ENCODE assay signal across 1 cellular context in genomic region chr2:45974056-45974455, GRCh38.
TF ChIP-seq lines count a peak whose summit lies in the region.

No MANE protein-coding gene starts in this region.

TF ChIP-seq in GM12878, 131 proteins besides CTCF, POLR2A, EP300 and RAD21 (continued from another document):
- TF ChIP-seq, protein P1, sequence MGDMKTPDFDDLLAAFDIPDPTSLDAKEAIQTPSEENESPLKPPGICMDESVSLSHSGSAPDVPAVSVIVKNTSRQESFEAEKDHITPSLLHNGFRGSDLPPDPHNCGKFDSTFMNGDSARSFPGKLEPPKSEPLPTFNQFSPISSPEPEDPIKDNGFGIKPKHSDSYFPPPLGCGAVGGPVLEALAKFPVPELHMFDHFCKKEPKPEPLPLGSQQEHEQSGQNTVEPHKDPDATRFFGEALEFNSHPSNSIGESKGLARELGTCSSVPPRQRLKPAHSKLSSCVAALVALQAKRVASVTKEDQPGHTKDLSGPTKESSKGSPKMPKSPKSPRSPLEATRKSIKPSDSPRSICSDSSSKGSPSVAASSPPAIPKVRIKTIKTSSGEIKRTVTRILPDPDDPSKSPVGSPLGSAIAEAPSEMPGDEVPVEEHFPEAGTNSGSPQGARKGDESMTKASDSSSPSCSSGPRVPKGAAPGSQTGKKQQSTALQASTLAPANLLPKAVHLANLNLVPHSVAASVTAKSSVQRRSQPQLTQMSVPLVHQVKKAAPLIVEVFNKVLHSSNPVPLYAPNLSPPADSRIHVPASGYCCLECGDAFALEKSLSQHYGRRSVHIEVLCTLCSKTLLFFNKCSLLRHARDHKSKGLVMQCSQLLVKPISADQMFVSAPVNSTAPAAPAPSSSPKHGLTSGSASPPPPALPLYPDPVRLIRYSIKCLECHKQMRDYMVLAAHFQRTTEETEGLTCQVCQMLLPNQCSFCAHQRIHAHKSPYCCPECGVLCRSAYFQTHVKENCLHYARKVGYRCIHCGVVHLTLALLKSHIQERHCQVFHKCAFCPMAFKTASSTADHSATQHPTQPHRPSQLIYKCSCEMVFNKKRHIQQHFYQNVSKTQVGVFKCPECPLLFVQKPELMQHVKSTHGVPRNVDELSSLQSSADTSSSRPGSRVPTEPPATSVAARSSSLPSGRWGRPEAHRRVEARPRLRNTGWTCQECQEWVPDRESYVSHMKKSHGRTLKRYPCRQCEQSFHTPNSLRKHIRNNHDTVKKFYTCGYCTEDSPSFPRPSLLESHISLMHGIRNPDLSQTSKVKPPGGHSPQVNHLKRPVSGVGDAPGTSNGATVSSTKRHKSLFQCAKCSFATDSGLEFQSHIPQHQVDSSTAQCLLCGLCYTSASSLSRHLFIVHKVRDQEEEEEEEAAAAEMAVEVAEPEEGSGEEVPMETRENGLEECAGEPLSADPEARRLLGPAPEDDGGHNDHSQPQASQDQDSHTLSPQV (IDR thresholded peaks at IDR 0.05) = peak; percentile 63; the same call in 1 of the 2 replicates
- peak; percentile 29; the same call in 1 of the 2 replicates for TF ChIP-seq CREB1 (IDR thresholded peaks at IDR 0.05; ENCODE audit: low read depth)
- TF ChIP-seq IKZF1 (conservative IDR thresholded peaks at IDR 0.05) = no peak
- no peak for TF ChIP-seq WRNIP1 (IDR thresholded peaks at IDR 0.05; ENCODE audit: borderline replicate concordance, low read depth, low read length)
- TF ChIP-seq, protein P2, sequence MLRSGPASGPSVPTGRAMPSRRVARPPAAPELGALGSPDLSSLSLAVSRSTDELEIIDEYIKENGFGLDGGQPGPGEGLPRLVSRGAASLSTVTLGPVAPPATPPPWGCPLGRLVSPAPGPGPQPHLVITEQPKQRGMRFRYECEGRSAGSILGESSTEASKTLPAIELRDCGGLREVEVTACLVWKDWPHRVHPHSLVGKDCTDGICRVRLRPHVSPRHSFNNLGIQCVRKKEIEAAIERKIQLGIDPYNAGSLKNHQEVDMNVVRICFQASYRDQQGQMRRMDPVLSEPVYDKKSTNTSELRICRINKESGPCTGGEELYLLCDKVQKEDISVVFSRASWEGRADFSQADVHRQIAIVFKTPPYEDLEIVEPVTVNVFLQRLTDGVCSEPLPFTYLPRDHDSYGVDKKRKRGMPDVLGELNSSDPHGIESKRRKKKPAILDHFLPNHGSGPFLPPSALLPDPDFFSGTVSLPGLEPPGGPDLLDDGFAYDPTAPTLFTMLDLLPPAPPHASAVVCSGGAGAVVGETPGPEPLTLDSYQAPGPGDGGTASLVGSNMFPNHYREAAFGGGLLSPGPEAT (IDR thresholded peaks at IDR 0.05; ENCODE audit: low read depth) = no peak
- no peak for TF ChIP-seq RBBP5 (conservative IDR thresholded peaks at IDR 0.05)
- no peak for TF ChIP-seq BCL11A (IDR thresholded peaks at IDR 0.05; ENCODE audit: low read depth, low read length)
- no peak for TF ChIP-seq NR2C2 (IDR thresholded peaks at IDR 0.05; ENCODE audit: borderline replicate concordance, control insufficient read depth, insufficient read length, low read depth)
- no peak for TF ChIP-seq GABPA (IDR thresholded peaks at IDR 0.05; ENCODE audit: low read depth)
- no peak for TF ChIP-seq MXI1 (IDR thresholded peaks at IDR 0.05; ENCODE audit: low read depth, low read length)
- TF ChIP-seq SIX5 (IDR thresholded peaks at IDR 0.05; ENCODE audit: low read depth, low read length, severe bottlenecking) = no peak
- TF ChIP-seq TCF3 (IDR thresholded peaks at IDR 0.05; ENCODE audit: borderline replicate concordance, insufficient read depth, low read depth, low read length) = peak; percentile 84; the same call in 1 of the 2 replicates
- no peak for TF ChIP-seq ZNF622 (IDR thresholded peaks at IDR 0.05)
- TF ChIP-seq USF1 (IDR thresholded peaks at IDR 0.05; ENCODE audit: borderline replicate concordance, extremely low read length, insufficient read depth, low read depth, low read length) = no peak
- peak; percentile 57; the same call in 1 of the 2 replicates for TF ChIP-seq CREM (IDR thresholded peaks at IDR 0.05; ENCODE audit: low read depth)
- no peak for TF ChIP-seq TARDBP (IDR thresholded peaks at IDR 0.05; ENCODE audit: borderline replicate concordance)
- no peak for TF ChIP-seq NBN (IDR thresholded peaks at IDR 0.05)
- no peak for TF ChIP-seq ESRRA (IDR thresholded peaks at IDR 0.05; ENCODE audit: low read length)
- TF ChIP-seq ASH2L (IDR thresholded peaks at IDR 0.05; ENCODE audit: borderline replicate concordance, low read depth) = no peak
- no peak for TF ChIP-seq EGR1 (IDR thresholded peaks at IDR 0.05; ENCODE audit: borderline replicate concordance in 1 of 2, low read depth in 2 of 2, low read length in 2 of 2)
- peak; percentile 64; the same call in 1 of the 2 replicates for TF ChIP-seq IRF4 (IDR thresholded peaks at IDR 0.05; ENCODE audit: low read depth, low read length)
- TF ChIP-seq TCF12 (IDR thresholded peaks at IDR 0.05; ENCODE audit: low read depth, low read length) = peak; percentile 86; the same call in 1 of the 2 replicates
- peak; percentile 19 for TF ChIP-seq KLF5 (IDR thresholded peaks at IDR 0.05; ENCODE audit: partially characterized antibody)
- peak; percentile 46 for TF ChIP-seq SP1 (IDR thresholded peaks at IDR 0.05; ENCODE audit: low read depth, low read length)
- peak; percentile 18 for TF ChIP-seq SKIL (IDR thresholded peaks at IDR 0.05; ENCODE audit: low read depth, poor library complexity, severe bottlenecking)
- TF ChIP-seq CHD4 (IDR thresholded peaks at IDR 0.05) = no peak
- no peak for TF ChIP-seq ZNF384 (IDR thresholded peaks at IDR 0.05; ENCODE audit: borderline replicate concordance, low read depth, low read length)
- no peak; the same call in 1 of the 2 replicates for TF ChIP-seq ATF2 (IDR thresholded peaks at IDR 0.05; ENCODE audit: low read length)
- no peak for TF ChIP-seq HDGF (IDR thresholded peaks at IDR 0.05)
- peak; percentile 51 to 69; a peak in 3 of 4 replicates for TF ChIP-seq BHLHE40 (IDR thresholded peaks at IDR 0.05; ENCODE audit: borderline replicate concordance in 1 of 2, low read depth in 2 of 2, low read length in 1 of 2)
- 0 out of 2 replicates have a peak, but pooled peaks have one; percentile 40 for TF ChIP-seq RAD51 (IDR thresholded peaks at IDR 0.05)
- no peak for TF ChIP-seq SMC3 (IDR thresholded peaks at IDR 0.05; ENCODE audit: borderline replicate concordance, low read length)
- TF ChIP-seq EZH2 (IDR thresholded peaks at IDR 0.05; ENCODE audit: borderline replicate concordance, control insufficient read depth, low read depth, low read length) = no peak
- peak; percentile 49; the same call in 1 of the 3 replicates for TF ChIP-seq POU2F2 (IDR thresholded peaks at IDR 0.05; ENCODE audit: borderline replicate concordance, low read depth, low read length)
- TF ChIP-seq MLLT1 (IDR thresholded peaks at IDR 0.05) = no peak
- TF ChIP-seq KAT2A (conservative IDR thresholded peaks at IDR 0.05; ENCODE audit: control insufficient read depth, low read depth, low read length) = no peak
- TF ChIP-seq POLR2AphosphoS5 (IDR thresholded peaks at IDR 0.05; ENCODE audit: low read length) = no peak
- TF ChIP-seq, protein P3, sequence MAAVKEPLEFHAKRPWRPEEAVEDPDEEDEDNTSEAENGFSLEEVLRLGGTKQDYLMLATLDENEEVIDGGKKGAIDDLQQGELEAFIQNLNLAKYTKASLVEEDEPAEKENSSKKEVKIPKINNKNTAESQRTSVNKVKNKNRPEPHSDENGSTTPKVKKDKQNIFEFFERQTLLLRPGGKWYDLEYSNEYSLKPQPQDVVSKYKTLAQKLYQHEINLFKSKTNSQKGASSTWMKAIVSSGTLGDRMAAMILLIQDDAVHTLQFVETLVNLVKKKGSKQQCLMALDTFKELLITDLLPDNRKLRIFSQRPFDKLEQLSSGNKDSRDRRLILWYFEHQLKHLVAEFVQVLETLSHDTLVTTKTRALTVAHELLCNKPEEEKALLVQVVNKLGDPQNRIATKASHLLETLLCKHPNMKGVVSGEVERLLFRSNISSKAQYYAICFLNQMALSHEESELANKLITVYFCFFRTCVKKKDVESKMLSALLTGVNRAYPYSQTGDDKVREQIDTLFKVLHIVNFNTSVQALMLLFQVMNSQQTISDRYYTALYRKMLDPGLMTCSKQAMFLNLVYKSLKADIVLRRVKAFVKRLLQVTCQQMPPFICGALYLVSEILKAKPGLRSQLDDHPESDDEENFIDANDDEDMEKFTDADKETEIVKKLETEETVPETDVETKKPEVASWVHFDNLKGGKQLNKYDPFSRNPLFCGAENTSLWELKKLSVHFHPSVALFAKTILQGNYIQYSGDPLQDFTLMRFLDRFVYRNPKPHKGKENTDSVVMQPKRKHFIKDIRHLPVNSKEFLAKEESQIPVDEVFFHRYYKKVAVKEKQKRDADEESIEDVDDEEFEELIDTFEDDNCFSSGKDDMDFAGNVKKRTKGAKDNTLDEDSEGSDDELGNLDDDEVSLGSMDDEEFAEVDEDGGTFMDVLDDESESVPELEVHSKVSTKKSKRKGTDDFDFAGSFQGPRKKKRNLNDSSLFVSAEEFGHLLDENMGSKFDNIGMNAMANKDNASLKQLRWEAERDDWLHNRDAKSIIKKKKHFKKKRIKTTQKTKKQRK (IDR thresholded peaks at IDR 0.05; ENCODE audit: low read depth, low read length) = no peak
- TF ChIP-seq, protein P4, sequence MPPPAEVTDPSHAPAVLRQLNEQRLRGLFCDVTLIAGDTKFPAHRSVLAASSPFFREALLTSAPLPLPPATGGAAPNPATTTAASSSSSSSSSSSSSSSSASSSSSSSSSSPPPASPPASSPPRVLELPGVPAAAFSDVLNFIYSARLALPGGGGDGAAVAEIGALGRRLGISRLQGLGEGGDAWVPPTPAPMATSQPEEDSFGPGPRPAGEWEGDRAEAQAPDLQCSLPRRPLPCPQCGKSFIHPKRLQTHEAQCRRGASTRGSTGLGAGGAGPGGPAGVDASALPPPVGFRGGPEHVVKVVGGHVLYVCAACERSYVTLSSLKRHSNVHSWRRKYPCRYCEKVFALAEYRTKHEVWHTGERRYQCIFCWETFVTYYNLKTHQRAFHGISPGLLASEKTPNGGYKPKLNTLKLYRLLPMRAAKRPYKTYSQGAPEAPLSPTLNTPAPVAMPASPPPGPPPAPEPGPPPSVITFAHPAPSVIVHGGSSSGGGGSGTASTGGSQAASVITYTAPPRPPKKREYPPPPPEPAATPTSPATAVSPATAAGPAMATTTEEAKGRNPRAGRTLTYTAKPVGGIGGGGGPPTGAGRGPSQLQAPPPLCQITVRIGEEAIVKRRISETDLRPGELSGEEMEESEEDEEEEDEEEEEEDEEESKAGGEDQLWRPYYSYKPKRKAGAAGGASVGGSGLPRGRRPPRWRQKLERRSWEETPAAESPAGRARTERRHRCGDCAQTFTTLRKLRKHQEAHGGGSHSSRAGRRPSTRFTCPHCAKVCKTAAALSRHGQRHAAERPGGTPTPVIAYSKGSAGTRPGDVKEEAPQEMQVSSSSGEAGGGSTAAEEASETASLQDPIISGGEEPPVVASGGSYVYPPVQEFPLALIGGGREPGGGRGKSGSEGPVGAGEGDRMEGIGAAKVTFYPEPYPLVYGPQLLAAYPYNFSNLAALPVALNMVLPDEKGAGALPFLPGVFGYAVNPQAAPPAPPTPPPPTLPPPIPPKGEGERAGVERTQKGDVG (CRISPR knock-in tag; IDR thresholded peaks at IDR 0.05) = no peak
- TF ChIP-seq CEBPB (IDR thresholded peaks at IDR 0.05; ENCODE audit: borderline replicate concordance in 1 of 2, low read depth in 2 of 2, low read length in 2 of 2) = no peak
- no peak for TF ChIP-seq NFYA (IDR thresholded peaks at IDR 0.05; ENCODE audit: borderline replicate concordance, low read depth, low read length)
